9 cellular contexts compared by ENCODE assay signal in genomic region chr3:105473521-105474223, GRCh38.
A peak's percentile ranks its signal among the peaks of the same experiment; 100 is the strongest.
DNase-seq lines count a peak whose midpoint lies in the region; ATAC-seq, FAIRE-seq and TF ChIP-seq lines count a peak whose summit lies in the region.
"Had no signal": no experiment of that assay in that cellular context is flagged by ENCODE, and none has a peak within 500 bp of the region (broad histone marks: within the 10 kb centered on the region; RNA-seq: fewer than 3 reads in every experiment).

No MANE protein-coding gene starts in this region.

- H3K4me1 Mint-ChIP-seq in mesothelial cell of epicardium: peaks cover 12% of the 10 kb centered on the region

- ATAC-seq in HG02588 (IDR thresholded peaks at IDR 0.05; ENCODE audit: unreplicated experiment): peak; percentile 59
- peak; percentile 94 for ATAC-seq in SK-N-SH treated with all-trans-retinoic acid at 6 μM for 48 hours
- ATAC-seq: Right ventricle myocardium inferior had no signal

- H3K36me3 Mint-ChIP-seq in mesothelial cell of epicardium: peaks cover 21% of the 10 kb centered on the region

- no peak for DNase-seq in GM18507 (ENCODE audit: extremely low spot score, insufficient read length, low read depth)
- no peak for DNase-seq in mesothelial cell of epicardium (ENCODE audit: low spot score in 2 of 2, unreplicated experiment in 2 of 2)
- DNase-seq in SKM-1 treated with dmso at 0.1 percent for 144 hours (lab: John Stamatoyannopoulos, UW; ENCODE audit: unreplicated experiment): no peak
- no peak for DNase-seq in NCI-H2196 treated with DMSO at 0.1 percent for 48 hours (lab: John Stamatoyannopoulos, UW; ENCODE audit: unreplicated experiment)
- no peak for DNase-seq in stimulated activated CD4-positive, alpha-beta T cell treated with anti-CD3 and anti-CD28 coated beads, Interleukin-4, amount 100 ng/mL, for 24 hours
- no peak for DNase-seq in caudate nucleus (lab: John Stamatoyannopoulos, UW)

- peak overlapping the region; percentile 3 for H3K27ac Mint-ChIP-seq in mesothelial cell of epicardium

- H3K27me3 Mint-ChIP-seq in mesothelial cell of epicardium (ENCODE audit: low read depth): no peaks in the 10 kb centered on the region

- H3K9me3 Mint-ChIP-seq in mesothelial cell of epicardium: peaks cover 26% of the 10 kb centered on the region

- peak; percentile 65 for FAIRE-seq in GM18507 (lab: Jason Lieb, UNC)

- H3K27ac ChIP-seq in caudate nucleus (ENCODE audit: low read depth, low read length): no peak overlapping the region

- no peak overlapping the region for H3K4me3 Mint-ChIP-seq in mesothelial cell of epicardium

- TF ChIP-seq CTCF in mesothelial cell of epicardium (IDR thresholded peaks at IDR 0.05; ENCODE audit: unreplicated experiment): no peak

TF ChIP-seq in SK-N-SH treated with all-trans-retinoic acid at 6 μM for 48 hours, 23 proteins besides CTCF, POLR2A, EP300 and RAD21:
- TF ChIP-seq RARB (CRISPR knock-in tag; IDR thresholded peaks at IDR 0.05) (no peak), BACH2 (CRISPR knock-in tag; IDR thresholded peaks at IDR 0.05; ENCODE audit: borderline replicate concordance) (no peak), ISL1 (CRISPR knock-in tag; IDR thresholded peaks at IDR 0.05) (peak; percentile 29; the same call in 1 of the 2 replicates)
- TF ChIP-seq, protein P1, sequence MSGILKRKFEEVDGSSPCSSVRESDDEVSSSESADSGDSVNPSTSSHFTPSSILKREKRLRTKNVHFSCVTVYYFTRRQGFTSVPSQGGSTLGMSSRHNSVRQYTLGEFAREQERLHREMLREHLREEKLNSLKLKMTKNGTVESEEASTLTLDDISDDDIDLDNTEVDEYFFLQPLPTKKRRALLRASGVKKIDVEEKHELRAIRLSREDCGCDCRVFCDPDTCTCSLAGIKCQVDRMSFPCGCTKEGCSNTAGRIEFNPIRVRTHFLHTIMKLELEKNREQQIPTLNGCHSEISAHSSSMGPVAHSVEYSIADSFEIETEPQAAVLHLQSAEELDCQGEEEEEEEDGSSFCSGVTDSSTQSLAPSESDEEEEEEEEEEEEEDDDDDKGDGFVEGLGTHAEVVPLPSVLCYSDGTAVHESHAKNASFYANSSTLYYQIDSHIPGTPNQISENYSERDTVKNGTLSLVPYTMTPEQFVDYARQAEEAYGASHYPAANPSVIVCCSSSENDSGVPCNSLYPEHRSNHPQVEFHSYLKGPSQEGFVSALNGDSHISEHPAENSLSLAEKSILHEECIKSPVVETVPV (CRISPR knock-in tag; IDR thresholded peaks at IDR 0.05): no peak
